ENCODE assay signal across 8 cellular contexts in the genomic region with DNA sequence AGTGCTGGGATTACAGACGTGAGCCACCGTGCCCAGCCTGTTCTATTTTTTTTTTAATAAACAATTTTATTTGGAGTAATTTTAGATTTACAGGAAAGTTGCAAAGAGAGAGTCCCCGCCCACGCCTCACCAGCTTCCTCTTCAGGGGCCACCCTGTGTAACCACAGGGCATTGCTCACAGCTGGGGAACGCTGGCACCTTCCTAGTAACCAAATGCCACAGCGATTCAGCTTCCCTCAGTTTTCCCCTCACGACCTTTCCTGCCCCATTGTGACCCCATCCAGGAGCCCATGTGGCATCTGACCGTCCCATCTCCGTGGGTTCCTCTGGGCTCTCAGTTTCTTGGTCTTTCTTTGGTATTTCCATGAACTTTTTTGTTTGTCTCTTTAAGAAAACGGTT.
DNase-seq lines count a peak whose midpoint lies in the region; ATAC-seq and TF ChIP-seq lines count a peak whose summit lies in the region.

No MANE protein-coding gene starts in this region.

- peaks cover 12% of the 10 kb centered on the region for H3K9me3 Mint-ChIP-seq in endodermal cell

- no peak overlapping the region for H3K27ac Mint-ChIP-seq in endodermal cell

- H3K4me3 ChIP-seq in AG10803 (ENCODE audit: low read length) (no peak overlapping the region), heart left ventricle (no peak overlapping the region), endodermal cell (ENCODE audit: low read length) (no peak overlapping the region)

- no peak overlapping the region for H3K4me3 Mint-ChIP-seq in endodermal cell

- ATAC-seq in heart left ventricle, result peak in 3 of 4 donors; percentile 16 to 51 (median 41)
- ATAC-seq in GM21515 (IDR thresholded peaks at IDR 0.05; ENCODE audit: unreplicated experiment), result no peak

- DNase-seq in AG10803 (ENCODE audit: low read depth) (peak; percentile 42), NOMO-1 (lab: John Stamatoyannopoulos, UW; ENCODE audit: unreplicated experiment in 2 of 2) (peak; percentile 66 to 83), activated T-cell treated with anti-CD3 and anti-CD28 coated beads for 1 hour (ENCODE audit: low read depth) (peak; percentile 59), heart left ventricle (peak; percentile 60 to 86 (median 69)), NCI-H1694 (lab: John Stamatoyannopoulos, UW) (no peak), endodermal cell (no peak)
- peak; percentile 43 for DNase-seq in stimulated activated CD8-positive, alpha-beta memory T cell treated with anti-CD3 and anti-CD28 coated beads, Interleukin-15, amount 100 ng/mL, for 1 hour (ENCODE audit: low read depth)

- intact Hi-C loops in heart left ventricle (cut with DNase I), result loop anchor here in 1 of 10 donors (10.0 kb wide), 1 partner anchor 464 kb away; the partner anchor contains the start of gene AP3D1

- WGBS in heart left ventricle, 4 donors, result 72 to 78% (median 75%) methylated on average over 10 of the region's 10 CpGs
- WGBS in endodermal cell (ENCODE audit: insufficient coverage in 1 of 2, insufficient read length in 1 of 2), 2 experiments, result 85 to 87% methylated on average over 8 of the region's 10 CpGs

- TF ChIP-seq CTCF in AG10803 (conservative IDR thresholded peaks at IDR 0.05; ENCODE audit: low read length) (no peak), heart left ventricle (IDR thresholded peaks at IDR 0.05) (no peak), endodermal cell (conservative IDR thresholded peaks at IDR 0.05) (no peak)

- H3K27me3 ChIP-seq in heart left ventricle (no peaks in the 10 kb centered on the region), endodermal cell (ENCODE audit: control insufficient read depth, insufficient read depth, low read length, poor library complexity, severe bottlenecking) (no peaks in the 10 kb centered on the region)

- H3K4me1 ChIP-seq in heart left ventricle (peaks cover 3 to 65% (median 10%) of the 10 kb centered on the region in 12 donors), endodermal cell (ENCODE audit: control insufficient read depth, insufficient read depth, low read length) (no peaks in the 10 kb centered on the region)

- peak overlapping the region in 2 of 12 donors; percentile 30 to 94 for H3K27ac ChIP-seq in heart left ventricle
- H3K27ac ChIP-seq in endodermal cell (ENCODE audit: low read depth, low read length), result no peak overlapping the region

- H3K36me3 ChIP-seq in heart left ventricle, result no peaks in the 10 kb centered on the region
- no peaks in the 10 kb centered on the region for H3K36me3 ChIP-seq in endodermal cell (ENCODE audit: control insufficient read depth, insufficient read depth, low read length)

- peaks cover 0 to 7% (median 0%) of the 10 kb centered on the region in 12 donors for H3K9me3 ChIP-seq in heart left ventricle
- no peaks in the 10 kb centered on the region for H3K9me3 ChIP-seq in endodermal cell (ENCODE audit: control insufficient read depth, low read length)

- H3K9ac ChIP-seq in endodermal cell (ENCODE audit: extremely low read depth, low read length, poor library complexity, severe bottlenecking), result no peak overlapping the region

- no peak for TF ChIP-seq POLR2A in heart left ventricle (IDR thresholded peaks at IDR 0.05)

- peaks cover 10% of the 10 kb centered on the region for H3K27me3 Mint-ChIP-seq in endodermal cell (ENCODE audit: insufficient read depth)

- H3K36me3 Mint-ChIP-seq in endodermal cell (ENCODE audit: low read depth), result peaks cover 2% of the 10 kb centered on the region

- peaks cover 1% of the 10 kb centered on the region for H3K4me1 Mint-ChIP-seq in endodermal cell

Comparison
In these comparisons a context has a peak if more than half of its experiments do, and no peak if none do; other contexts are left out.
1. DNase-seq: peak in AG10803 (single experiment), NOMO-1 (2 of 2), activated T-cell treated with anti-CD3 and anti-CD28 coated beads for 1 hour (single experiment), heart left ventricle (5 of 5) and stimulated activated CD8-positive, alpha-beta memory T cell treated with anti-CD3 and anti-CD28 coated beads, Interleukin-15, amount 100 ng/mL, for 1 hour (single experiment); none in NCI-H1694 (single experiment) and endodermal cell (single experiment).